8 cellular contexts compared by ENCODE assay signal in genomic region chr7:1536768-1537630, GRCh38. TPM values are rescaled to one million over a fixed set of nuclear protein-coding genes. Genes with fewer than 3 reads are reported as not detected.
A peak's percentile ranks its signal among the peaks of the same experiment; 100 is the strongest.
DNase-seq lines count a peak whose midpoint lies in the region; ATAC-seq, FAIRE-seq and TF ChIP-seq lines count a peak whose summit lies in the region.

No MANE protein-coding gene starts in this region.

- H3K36me3 ChIP-seq in keratinocyte (ENCODE audit: control insufficient read depth in 2 of 2, extremely low read depth in 1 of 2, insufficient read depth in 2 of 2, low read length in 2 of 2) = peaks cover 8 to 16% of the 10 kb centered on the region in 2 experiments
- H3K36me3 ChIP-seq in small intestine (ENCODE audit: control insufficient read depth in 2 of 2, insufficient read depth in 2 of 2, low read length in 2 of 2) = peaks cover 10 to 17% of the 10 kb centered on the region in 2 donors

- ATAC-seq in HG03135 (IDR thresholded peaks at IDR 0.05; ENCODE audit: unreplicated experiment) (no peak), HG02852 (IDR thresholded peaks at IDR 0.05; ENCODE audit: unreplicated experiment) (no peak)

- H3K27ac ChIP-seq in keratinocyte (ENCODE audit: control insufficient read depth, insufficient read depth, low read length) (peak overlapping the region; percentile 90), small intestine (ENCODE audit: low read depth in 1 of 2, low read length in 1 of 2) (peak overlapping the region; percentile 92 to 98)

- H3K4me2 ChIP-seq in keratinocyte (ENCODE audit: control insufficient read depth, extremely low read depth, insufficient read depth, low read depth, low read length) = peak overlapping the region; percentile 90

- H3K4me3 ChIP-seq in cardiac fibroblast (replicated peaks in 1 of 2; ENCODE audit: low read depth in 2 of 2, low read length in 2 of 2) (peak overlapping the region; percentile 47 to 50), keratinocyte (ENCODE audit: control insufficient read depth in 2 of 3, extremely low read depth in 1 of 3, insufficient read depth in 2 of 3, low read depth in 1 of 3, low read length in 3 of 3) (peak overlapping the region; percentile 30 to 63 (median 54)), small intestine (ENCODE audit: low read depth in 1 of 2, low read length in 2 of 2) (peak overlapping the region; percentile 31 to 53)

- H4K20me1 ChIP-seq in keratinocyte (ENCODE audit: control insufficient read depth, extremely low read depth, insufficient read depth, low read length) = peaks cover 18% of the 10 kb centered on the region

- WGBS in small intestine, 3 donors = 17 to 33% (median 30%) methylated on average over 52 to 57 of the region's 57 CpGs

- peaks cover 60% of the 10 kb centered on the region for H3K79me2 ChIP-seq in keratinocyte (ENCODE audit: control insufficient read depth, insufficient read depth, low read length)

- H3K9me1 ChIP-seq in keratinocyte (ENCODE audit: control insufficient read depth, extremely low read depth, insufficient read depth, low read length) = peaks cover 3% of the 10 kb centered on the region

- H2AFZ ChIP-seq in keratinocyte (ENCODE audit: control insufficient read depth, low read length) = peak overlapping the region; percentile 65

- DNase-seq in activated naive CD4-positive, alpha-beta T cell treated with anti-CD3 and anti-CD28 coated beads, Interleukin-2, amount 50 U/mL, for 16 hours = peak; percentile 12
- no peak for DNase-seq in activated naive CD4-positive, alpha-beta T cell (lab: John Stamatoyannopoulos, UW)
- peak; percentile 99 to 100 for DNase-seq in cardiac fibroblast (ENCODE audit: low read depth in 2 of 2)
- no peak for DNase-seq in keratinocyte (ENCODE audit: low read depth, low spot score)
- DNase-seq in small intestine = peak; percentile 91
- DNase-seq in stimulated activated CD8-positive, alpha-beta memory T cell treated with anti-CD3 and anti-CD28 coated beads, Interleukin-4, amount 100 ng/mL, for 48 hours = no peak

- peak; percentile 34 for FAIRE-seq in keratinocyte (lab: Jason Lieb, UNC)
- no peak for FAIRE-seq in small intestine (lab: Jason Lieb, UNC)

- TF ChIP-seq CTCF in cardiac fibroblast (IDR thresholded peaks at IDR 0.05; ENCODE audit: low read depth, low read length) = no peak
- TF ChIP-seq CTCF in keratinocyte (optimal IDR thresholded peaks at IDR 0.05 in 1 of 3, IDR thresholded peaks at IDR 0.05 in 1 of 3, conservative IDR thresholded peaks at IDR 0.05 in 1 of 3; ENCODE audit: extremely low read depth in 1 of 3, insufficient read depth in 2 of 3, low read length in 3 of 3) = no peak

- peaks cover 41% of the 10 kb centered on the region for H3K4me1 ChIP-seq in keratinocyte (ENCODE audit: control insufficient read depth, extremely low read depth, insufficient read depth, low read length)
- peaks cover 4 to 19% of the 10 kb centered on the region in 2 donors for H3K4me1 ChIP-seq in small intestine (ENCODE audit: control insufficient read depth in 2 of 2, insufficient read depth in 1 of 2, low read depth in 1 of 2, low read length in 1 of 2)

- H3K27me3 ChIP-seq in keratinocyte (ENCODE audit: control insufficient read depth, extremely low read depth, insufficient read depth, low read length) (no peaks in the 10 kb centered on the region), small intestine (ENCODE audit: control insufficient read depth in 2 of 2, insufficient read depth in 2 of 2, low read length in 2 of 2) (no peaks in the 10 kb centered on the region)

- dilution Hi-C loops in keratinocyte (cut with MboI; ENCODE audit: extremely low pct_ligation_motif_present, low sequenced_read_pairs) = no loop called here

- H3K9ac ChIP-seq in keratinocyte (ENCODE audit: control insufficient read depth, extremely low read depth, insufficient read depth, low read length) = peak overlapping the region; percentile 85

- H3K9me3 ChIP-seq in keratinocyte (ENCODE audit: control insufficient read depth, low read depth, low read length) = no peaks in the 10 kb centered on the region
- no peaks in the 10 kb centered on the region for H3K9me3 ChIP-seq in small intestine (ENCODE audit: control insufficient read depth, low read depth)

RNA-seq across cellular contexts. Expression of gene MAFK, which starts 6.5 kb away (rescaled TPM):
- polyA plus RNA-seq in keratinocyte (3.8 to 5.9 TPM (median 5.2 TPM) in 3 replicates), small intestine (10 to 100 TPM; 26.1 to 34.2 (median 29.7) TPM)
- polyA plus RNA-seq in keratinocyte (2011; ENCODE audit: low read depth) = 16.6 TPM
- polyA plus RNA-seq in keratinocyte (2011; cell fraction: cytosol; rRNA removed) = 1.8 and 7.3 TPM in 2 replicates
- polyA plus RNA-seq in keratinocyte (2011; cell fraction: nucleus; rRNA removed) = 12.9 and 18.7 TPM in 2 replicates
- polyA plus RNA-seq in keratinocyte (2012; ENCODE audit: low replicate concordance) = 9.6 and 17.6 TPM in 2 replicates
- polyA minus RNA-seq in keratinocyte = 2.3 to 2.4 TPM (median 2.3 TPM) in 3 replicates
- 12.1 TPM for polyA minus RNA-seq in keratinocyte (2011; cell fraction: cytosol; rRNA and poly(A)+ RNA removed)
- polyA minus RNA-seq in keratinocyte (2011; cell fraction: nucleus; rRNA and poly(A)+ RNA removed) = 5.9 and 8.0 TPM in 2 replicates

RNA-seq across cellular contexts. Expression of gene TMEM184A, which starts 19.0 kb away (rescaled TPM):
- 1.6 to 15.6 TPM (median 2.9 TPM) in 3 replicates for polyA plus RNA-seq in keratinocyte
- polyA plus RNA-seq in keratinocyte (2011; ENCODE audit: low read depth) = 6.2 TPM
- polyA plus RNA-seq in keratinocyte (2011; cell fraction: cytosol; rRNA removed) = 2.5 and 3.6 TPM in 2 replicates
- 21.3 and 26.8 TPM in 2 replicates for polyA plus RNA-seq in keratinocyte (2011; cell fraction: nucleus; rRNA removed)
- polyA plus RNA-seq in keratinocyte (2012; ENCODE audit: low replicate concordance) = 2.2 and 17.5 TPM in 2 replicates
- 3.2 to 18.8 TPM (median 8.7 TPM) in 3 replicates for polyA minus RNA-seq in keratinocyte
- 2.3 TPM for polyA minus RNA-seq in keratinocyte (2011; cell fraction: cytosol; rRNA and poly(A)+ RNA removed)
- 10.5 and 15.3 TPM in 2 replicates for polyA minus RNA-seq in keratinocyte (2011; cell fraction: nucleus; rRNA and poly(A)+ RNA removed)
- 10 to 100 TPM; 30.0 to 55.0 (median 37.4) TPM for polyA plus RNA-seq in small intestine

RNA-seq across cellular contexts. Expression of gene INTS1, which starts 32.8 kb away (rescaled TPM):
- polyA plus RNA-seq in keratinocyte = 10.6 to 18.0 TPM (median 14.3 TPM) in 3 replicates
- polyA plus RNA-seq in keratinocyte (2011; ENCODE audit: low read depth) = 10.9 TPM
- 8.1 and 24.4 TPM in 2 replicates for polyA plus RNA-seq in keratinocyte (2011; cell fraction: cytosol; rRNA removed)
- 51.1 and 79.6 TPM in 2 replicates for polyA plus RNA-seq in keratinocyte (2011; cell fraction: nucleus; rRNA removed)
- 35.3 and 50.3 TPM in 2 replicates for polyA plus RNA-seq in keratinocyte (2012; ENCODE audit: low replicate concordance)
- 23.9 to 68.4 TPM (median 27.1 TPM) in 3 replicates for polyA minus RNA-seq in keratinocyte
- polyA minus RNA-seq in keratinocyte (2011; cell fraction: cytosol; rRNA and poly(A)+ RNA removed) = 87.1 TPM
- polyA minus RNA-seq in keratinocyte (2011; cell fraction: nucleus; rRNA and poly(A)+ RNA removed) = 61.0 and 78.5 TPM in 2 replicates
- 10 to 100 TPM; 56.5 to 83.2 (median 81.4) TPM for polyA plus RNA-seq in small intestine

RNA-seq across cellular contexts. Expression of gene PSMG3, which starts 32.8 kb away (rescaled TPM):
- polyA plus RNA-seq in keratinocyte (47.7 to 49.6 TPM (median 48.0 TPM) in 3 replicates), small intestine (10 to 100 TPM; 67.0 to 73.1 (median 72.7) TPM)
- polyA plus RNA-seq in keratinocyte (2011; ENCODE audit: low read depth) = 12.6 TPM
- 29.4 and 49.1 TPM in 2 replicates for polyA plus RNA-seq in keratinocyte (2011; cell fraction: cytosol; rRNA removed)
- 64.3 and 71.0 TPM in 2 replicates for polyA plus RNA-seq in keratinocyte (2011; cell fraction: nucleus; rRNA removed)
- polyA plus RNA-seq in keratinocyte (2012; ENCODE audit: low replicate concordance) = 35.3 and 49.4 TPM in 2 replicates
- 11.6 to 20.6 TPM (median 17.0 TPM) in 3 replicates for polyA minus RNA-seq in keratinocyte
- polyA minus RNA-seq in keratinocyte (2011; cell fraction: cytosol; rRNA and poly(A)+ RNA removed) = 26.9 TPM
- 3.0 and 4.5 TPM in 2 replicates for polyA minus RNA-seq in keratinocyte (2011; cell fraction: nucleus; rRNA and poly(A)+ RNA removed)

Comparison
In these comparisons a context has a peak if more than half of its experiments do, and no peak if none do; other contexts are left out.
1. DNase-seq: peak in activated naive CD4-positive, alpha-beta T cell treated with anti-CD3 and anti-CD28 coated beads, Interleukin-2, amount 50 U/mL, for 16 hours (single experiment), cardiac fibroblast (2 of 2) and small intestine (single experiment); none in activated naive CD4-positive, alpha-beta T cell (0 of 4), keratinocyte (single experiment) and stimulated activated CD8-positive, alpha-beta memory T cell treated with anti-CD3 and anti-CD28 coated beads, Interleukin-4, amount 100 ng/mL, for 48 hours (single experiment).
2. Peak in every context shown above with its lines, with median percentiles within 50 percentile points of each other: H3K4me3 ChIP-seq.